11 cellular contexts compared by ENCODE assay signal in the genomic region with DNA sequence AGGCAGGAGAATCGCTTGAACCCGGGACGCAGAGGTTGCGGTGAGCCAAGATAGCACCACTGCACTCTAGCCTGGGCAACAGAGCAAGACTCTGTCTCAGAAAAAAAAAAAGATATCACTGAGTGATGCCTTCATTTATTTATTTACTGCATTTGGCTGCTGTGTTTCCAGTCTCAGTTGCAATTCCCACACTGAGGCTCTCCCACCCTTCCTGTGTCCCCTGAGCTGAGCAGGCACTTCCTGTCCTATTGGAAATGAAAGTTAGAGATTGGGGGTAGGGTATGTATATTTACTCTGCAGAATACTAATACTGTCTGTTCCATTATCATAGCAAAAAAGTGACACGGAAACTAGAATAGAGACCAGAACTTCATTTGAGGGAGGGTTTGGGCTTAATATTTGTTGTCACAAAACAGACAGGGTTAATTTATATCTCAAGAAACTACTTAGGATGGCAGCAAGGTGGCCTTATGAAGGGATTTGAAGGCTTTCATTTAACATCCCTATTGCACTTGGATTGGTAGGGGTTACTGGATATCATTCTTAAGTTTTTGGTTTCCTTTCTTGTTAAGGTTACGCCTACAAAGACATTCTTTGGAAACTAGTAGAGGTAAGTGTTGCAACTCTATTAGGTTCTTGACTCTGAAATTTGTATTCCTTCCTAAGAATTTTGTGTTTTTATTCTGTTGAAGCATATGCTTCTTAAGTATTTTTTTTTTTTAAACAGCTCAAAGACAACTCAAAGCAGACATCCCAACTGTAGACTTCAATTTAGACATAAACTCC. TPM values are rescaled to one million over a fixed set of nuclear protein-coding genes. Genes with fewer than 3 reads are reported as not detected.
DNase-seq lines count a peak whose midpoint lies in the region; ATAC-seq and TF ChIP-seq lines count a peak whose summit lies in the region.
"Had no signal": no experiment of that assay in that cellular context is flagged by ENCODE, and none has a peak within 500 bp of the region (broad histone marks: within the 10 kb centered on the region; RNA-seq: fewer than 3 reads in every experiment).

No MANE protein-coding gene starts in this region.

- peaks cover 23% of the 10 kb centered on the region for H3K4me1 ChIP-seq in CD8-positive, alpha-beta T cell (ENCODE audit: insufficient read depth, low read length)
- H3K4me1 ChIP-seq in prostate gland (replicated peaks) = no peaks in the 10 kb centered on the region

- CTCF ChIA-PET in CD8-positive, alpha-beta T cell (lab: Charles Lee) = interaction anchor here (1.1 to 2.6 kb wide), 2 partner anchors 10 to 53 kb away, joined by 4 to 11 read pairs; no protein-coding TSS in a partner anchor
- CTCF ChIA-PET in WTC11 (lab: Charles Lee) = interaction anchor here (1.4 to 1.7 kb wide), 3 partner anchors 53 to 117 kb away, joined by 3 to 6 read pairs (median 4); no protein-coding TSS in a partner anchor

- no peak for DNase-seq in CD8-positive, alpha-beta T cell
- DNase-seq in WTC11 (ENCODE audit: low spot score) (no peak), Right ventricle myocardium superior (no peak), prostate gland (ENCODE audit: low spot score) (no peak), NCI-H446 (lab: John Stamatoyannopoulos, UW) (no peak), MV-4-11 (lab: John Stamatoyannopoulos, UW) (no peak)
- DNase-seq: NCI-H187; nephron progenitor cell; stimulated activated CD8-positive, alpha-beta memory T cell treated with anti-CD3 and anti-CD28 coated beads, Interleukin-4, amount 100 ng/mL, for 48 hours had no signal

- H3K9me3 Mint-ChIP-seq in CD8-positive, alpha-beta T cell = no peaks in the 10 kb centered on the region
- H3K9me3 Mint-ChIP-seq in WTC11 = no peaks in the 10 kb centered on the region
- H3K9me3 Mint-ChIP-seq: nephron progenitor cell had no signal

- H3K4me1 Mint-ChIP-seq in CD8-positive, alpha-beta T cell (ENCODE audit: low read depth) = peaks cover 30% of the 10 kb centered on the region
- H3K4me1 Mint-ChIP-seq in WTC11 = peaks cover 32% of the 10 kb centered on the region

- no peak for TF ChIP-seq POLR2A in prostate gland (IDR thresholded peaks at IDR 0.05)

- intact Hi-C loops in CD8-positive, alpha-beta T cell (cut with DNase I, micrococcal nuclease) = no loop called here
- intact Hi-C loops in Right ventricle myocardium superior (cut with DNase I) (no loop called here), prostate gland (cut with DNase I) (loop anchor here (5.0 kb wide), 1 partner anchor 117 kb away; no protein-coding TSS in a partner anchor)

- no peaks in the 10 kb centered on the region for H3K36me3 ChIP-seq in CD8-positive, alpha-beta T cell (ENCODE audit: insufficient read depth, low read length)
- no peaks in the 10 kb centered on the region for H3K36me3 ChIP-seq in prostate gland

- POLR2A ChIA-PET in CD8-positive, alpha-beta T cell (lab: Charles Lee) = interaction anchor here (0.7 kb wide), 1 partner anchor 108 kb away, joined by 3 read pairs; no protein-coding TSS in a partner anchor
- POLR2A ChIA-PET in WTC11 (lab: Charles Lee) = no interaction called here

- 71% methylated on average over 6 of the region's 6 CpGs for WGBS in prostate gland

- H3K4me3 Mint-ChIP-seq in CD8-positive, alpha-beta T cell = peak overlapping the region; percentile 93
- H3K4me3 Mint-ChIP-seq in WTC11 = peak overlapping the region; percentile 87; the same call in 1 of the 2 replicates

- no peak for TF ChIP-seq CTCF in CD8-positive, alpha-beta T cell (IDR thresholded peaks at IDR 0.05)
- TF ChIP-seq CTCF in WTC11 (IDR thresholded peaks at IDR 0.05) = no peak
- TF ChIP-seq CTCF in prostate gland (IDR thresholded peaks at IDR 0.05) = no peak

- H3K27ac ChIP-seq in CD8-positive, alpha-beta T cell (ENCODE audit: low read depth, low read length) = no peak overlapping the region
- H3K27ac ChIP-seq in prostate gland = peak overlapping the region; percentile 91 to 92

- no peaks in the 10 kb centered on the region for H3K9me3 ChIP-seq in CD8-positive, alpha-beta T cell (ENCODE audit: low read length)
- H3K9me3 ChIP-seq in prostate gland = no peaks in the 10 kb centered on the region

- no peak overlapping the region for H3K27ac Mint-ChIP-seq in CD8-positive, alpha-beta T cell
- H3K27ac Mint-ChIP-seq in WTC11 = no peak overlapping the region

- no peak for ATAC-seq in CD8-positive, alpha-beta T cell
- ATAC-seq in WTC11 (no peak), Right ventricle myocardium superior (ENCODE audit: poor library complexity) (peak; percentile 30), HG03045 (IDR thresholded peaks at IDR 0.05; ENCODE audit: unreplicated experiment) (no peak), GM21737 (IDR thresholded peaks at IDR 0.05; ENCODE audit: unreplicated experiment) (no peak)

- no peaks in the 10 kb centered on the region for H3K27me3 Mint-ChIP-seq in CD8-positive, alpha-beta T cell (ENCODE audit: low read depth)
- no peaks in the 10 kb centered on the region for H3K27me3 Mint-ChIP-seq in WTC11 (ENCODE audit: low read depth)

- no peaks in the 10 kb centered on the region for H3K36me3 Mint-ChIP-seq in CD8-positive, alpha-beta T cell
- no peaks in the 10 kb centered on the region for H3K36me3 Mint-ChIP-seq in WTC11

- H3K27me3 ChIP-seq in CD8-positive, alpha-beta T cell (ENCODE audit: insufficient read depth, low read length) = no peaks in the 10 kb centered on the region
- H3K27me3 ChIP-seq in prostate gland (replicated peaks; ENCODE audit: insufficient read depth) = no peaks in the 10 kb centered on the region

- no peak overlapping the region for H3K4me3 ChIP-seq in CD8-positive, alpha-beta T cell (ENCODE audit: low read depth, low read length)
- H3K4me3 ChIP-seq in prostate gland = no peak overlapping the region

TF ChIP-seq in WTC11, 78 proteins besides CTCF, POLR2A, EP300 and RAD21:
- TF ChIP-seq, protein P1, sequence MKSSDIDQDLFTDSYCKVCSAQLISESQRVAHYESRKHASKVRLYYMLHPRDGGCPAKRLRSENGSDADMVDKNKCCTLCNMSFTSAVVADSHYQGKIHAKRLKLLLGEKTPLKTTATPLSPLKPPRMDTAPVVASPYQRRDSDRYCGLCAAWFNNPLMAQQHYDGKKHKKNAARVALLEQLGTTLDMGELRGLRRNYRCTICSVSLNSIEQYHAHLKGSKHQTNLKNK (CRISPR knock-in tag; IDR thresholded peaks at IDR 0.05) = no peak
- TF ChIP-seq ZNF121 (CRISPR knock-in tag; IDR thresholded peaks at IDR 0.05) = 0 out of 2 replicates have a peak, but pooled peaks have one; percentile 24

RNA-seq across cellular contexts. Expression of a gene that starts 1.4 kb away (rescaled TPM):
- total RNA-seq in CD8-positive, alpha-beta T cell = 1 to 10 TPM; 8.3 to 9.9 TPM
- total RNA-seq in WTC11 (2021) (11.8 to 16.7 TPM (median 16.1 TPM) in 3 replicates), Right ventricle myocardium superior (25.0 TPM), prostate gland (100 to 1,000 TPM in 1 of 2 donors, 10 to 100 TPM in 1; 21.1 to 259 TPM)

RNA-seq across cellular contexts. Expression of a gene that starts 32.3 kb away (rescaled TPM):
- total RNA-seq in CD8-positive, alpha-beta T cell = 1 to 10 TPM; 1.5 to 1.7 TPM
- total RNA-seq in WTC11 (2021) = 14.8 to 17.2 TPM (median 15.9 TPM) in 3 replicates
- total RNA-seq in Right ventricle myocardium superior = 0.40 TPM
- total RNA-seq in prostate gland = 1 to 10 TPM; 4.1 to 6.6 TPM

RNA-seq across cellular contexts. Expression of a gene that starts 51.8 kb away (rescaled TPM):
- total RNA-seq in CD8-positive, alpha-beta T cell = 1 to 10 TPM; 6.8 to 6.9 TPM
- total RNA-seq in WTC11 (2021) (2.8 to 4.2 TPM (median 3.1 TPM) in 3 replicates), Right ventricle myocardium superior (2.9 TPM), prostate gland (1 to 10 TPM; 2.6 to 5.1 TPM)
